In genomic region chr1:234405676-234406075, GRCh38 we compare ENCODE assay signal across 17 cellular contexts. TPM values are rescaled to one million over a fixed set of nuclear protein-coding genes. Genes with fewer than 3 reads are reported as not detected.
DNase-seq lines count a peak whose midpoint lies in the region; ATAC-seq and TF ChIP-seq lines count a peak whose summit lies in the region.
"Had no signal": no experiment of that assay in that cellular context is flagged by ENCODE, and none has a peak within 500 bp of the region (broad histone marks: within the 10 kb centered on the region; RNA-seq: fewer than 3 reads in every experiment).

No MANE protein-coding gene starts in this region.

- H3K27me3 Mint-ChIP-seq in activated CD4-positive, alpha-beta T cell treated with anti-CD3 and anti-CD28 coated beads for 36 hours: no peaks in the 10 kb centered on the region
- no peaks in the 10 kb centered on the region for H3K27me3 Mint-ChIP-seq in activated naive CD4-positive, alpha-beta T cell treated with anti-CD3 and anti-CD28 coated beads, Interleukin-2, amount 10 ng/mL, durations not matched to agents 7 days and 5 days
- H3K27me3 Mint-ChIP-seq in activated T-helper 1 cell treated with anti-CD3 and anti-CD28 coated beads, Interleukin-12 subunit alpha, Interleukin-12 subunit beta, Interleukin-2, Interleukin-4 antibody, amounts not matched to agents 30 ng/mL and 10 ng/mL and 1 ng/mL, durations not matched to agents 14 hours and 24 hours and 36 hours (ENCODE audit: insufficient read depth): no peaks in the 10 kb centered on the region
- H3K27me3 Mint-ChIP-seq in stimulated activated naive B cell treated with anti-CD40 and anti-IgM and Interleukin-4, amounts not matched to agents 10 μg/mL and 1 μg/mL and 100 μg/mL, for 72 hours: no peaks in the 10 kb centered on the region

- H3K4me3 Mint-ChIP-seq in activated CD4-positive, alpha-beta T cell treated with anti-CD3 and anti-CD28 coated beads for 36 hours: no peak overlapping the region
- H3K4me3 Mint-ChIP-seq in activated naive CD4-positive, alpha-beta T cell treated with anti-CD3 and anti-CD28 coated beads, Interleukin-2, amount 10 ng/mL, durations not matched to agents 7 days and 5 days: no peak overlapping the region
- no peak overlapping the region for H3K4me3 Mint-ChIP-seq in activated T-helper 1 cell treated with anti-CD3 and anti-CD28 coated beads, Interleukin-12 subunit alpha, Interleukin-12 subunit beta, Interleukin-2, Interleukin-4 antibody, amounts not matched to agents 30 ng/mL and 10 ng/mL and 1 ng/mL, durations not matched to agents 14 hours and 24 hours and 36 hours
- H3K4me3 Mint-ChIP-seq in stimulated activated naive B cell treated with anti-CD40 and anti-IgM and Interleukin-4, amounts not matched to agents 10 μg/mL and 1 μg/mL and 100 μg/mL, for 72 hours: no peak overlapping the region

- DNase-seq in activated CD4-positive, alpha-beta T cell treated with anti-CD3 and anti-CD28 coated beads for 36 hours: no peak
- DNase-seq in activated CD4-positive, alpha-beta T cell treated with anti-CD3 and anti-CD28 coated beads, Interleukin-2, amount 50 U/mL, for 1 hour: no peak
- DNase-seq in activated naive CD4-positive, alpha-beta T cell treated with anti-CD3 and anti-CD28 coated beads, Interleukin-2, amount 50 U/mL, for 72 hours (ENCODE audit: low spot score in 2 of 2): no peak
- no peak for DNase-seq in activated naive CD4-positive, alpha-beta T cell treated with anti-CD3 and anti-CD28 coated beads, Interleukin-2, amount 10 ng/mL, durations not matched to agents 7 days and 5 days
- no peak for DNase-seq in activated T-helper 1 cell treated with anti-CD3 and anti-CD28 coated beads, Interleukin-12 subunit alpha, Interleukin-12 subunit beta, Interleukin-2, Interleukin-4 antibody, amounts not matched to agents 30 ng/mL and 10 ng/mL and 1 ng/mL, durations not matched to agents 14 hours and 24 hours and 36 hours (ENCODE audit: low spot score)
- no peak for DNase-seq in stimulated activated naive B cell treated with anti-CD40 and anti-IgM and Interleukin-4, amounts not matched to agents 10 μg/mL and 1 μg/mL and 100 μg/mL, for 72 hours
- DNase-seq: 8988T, DMS53, KBM-7, NCI-H1092, NCI-H1436, NCI-H187 treated with DMSO at 0.1 percent for 48 hours, NCI-H2107, NCI-H446 treated with DMSO at 0.1 percent for 48 hours, SIG-M5 had no signal

- peak overlapping the region; percentile 80 for H3K27ac Mint-ChIP-seq in activated CD4-positive, alpha-beta T cell treated with anti-CD3 and anti-CD28 coated beads for 36 hours
- peak overlapping the region; percentile 31 to 90 for H3K27ac Mint-ChIP-seq in activated naive CD4-positive, alpha-beta T cell treated with anti-CD3 and anti-CD28 coated beads, Interleukin-2, amount 50 U/mL, for 72 hours
- no peak overlapping the region for H3K27ac Mint-ChIP-seq in activated naive CD4-positive, alpha-beta T cell treated with anti-CD3 and anti-CD28 coated beads, Interleukin-2, amount 10 ng/mL, durations not matched to agents 7 days and 5 days
- peak overlapping the region; percentile 16 for H3K27ac Mint-ChIP-seq in activated T-helper 1 cell treated with anti-CD3 and anti-CD28 coated beads, Interleukin-12 subunit alpha, Interleukin-12 subunit beta, Interleukin-2, Interleukin-4 antibody, amounts not matched to agents 30 ng/mL and 10 ng/mL and 1 ng/mL, durations not matched to agents 14 hours and 24 hours and 36 hours
- H3K27ac Mint-ChIP-seq in stimulated activated naive B cell treated with anti-CD40 and anti-IgM and Interleukin-4, amounts not matched to agents 10 μg/mL and 1 μg/mL and 100 μg/mL, for 72 hours: no peak overlapping the region

- H3K36me3 Mint-ChIP-seq in activated CD4-positive, alpha-beta T cell treated with anti-CD3 and anti-CD28 coated beads for 36 hours (ENCODE audit: low read depth): peaks cover 34% of the 10 kb centered on the region
- peaks cover 11 to 13% of the 10 kb centered on the region in 2 donors for H3K36me3 Mint-ChIP-seq in activated naive CD4-positive, alpha-beta T cell treated with anti-CD3 and anti-CD28 coated beads, Interleukin-2, amount 50 U/mL, for 72 hours
- peaks cover 19% of the 10 kb centered on the region for H3K36me3 Mint-ChIP-seq in activated naive CD4-positive, alpha-beta T cell treated with anti-CD3 and anti-CD28 coated beads, Interleukin-2, amount 10 ng/mL, durations not matched to agents 7 days and 5 days
- H3K36me3 Mint-ChIP-seq in activated T-helper 1 cell treated with anti-CD3 and anti-CD28 coated beads, Interleukin-12 subunit alpha, Interleukin-12 subunit beta, Interleukin-2, Interleukin-4 antibody, amounts not matched to agents 30 ng/mL and 10 ng/mL and 1 ng/mL, durations not matched to agents 14 hours and 24 hours and 36 hours (ENCODE audit: low read depth): peaks cover 35% of the 10 kb centered on the region
- H3K36me3 Mint-ChIP-seq in stimulated activated naive B cell treated with anti-CD40 and anti-IgM and Interleukin-4, amounts not matched to agents 10 μg/mL and 1 μg/mL and 100 μg/mL, for 72 hours: peaks cover 21 to 53% of the 10 kb centered on the region in 2 donors

- no peak for ATAC-seq in activated CD4-positive, alpha-beta T cell treated with anti-CD3 and anti-CD28 coated beads for 36 hours
- peak in 1 of 2 donors; percentile 44 for ATAC-seq in activated naive CD4-positive, alpha-beta T cell treated with anti-CD3 and anti-CD28 coated beads, Interleukin-2, amount 50 U/mL, for 72 hours
- ATAC-seq in SK-N-SH treated with all-trans-retinoic acid at 6 μM for 48 hours: no peak
- ATAC-seq in stimulated activated naive B cell treated with anti-CD40 and anti-IgM and Interleukin-4, amounts not matched to agents 10 μg/mL and 1 μg/mL and 100 μg/mL, for 72 hours (replicated peaks): no peak
- ATAC-seq: HCT116 had no signal

- POLR2A ChIA-PET in activated CD4-positive, alpha-beta T cell treated with anti-CD3 and anti-CD28 coated beads for 36 hours (lab: Charles Lee): no interaction called here

- H3K4me1 Mint-ChIP-seq in activated CD4-positive, alpha-beta T cell treated with anti-CD3 and anti-CD28 coated beads for 36 hours: peaks cover 68% of the 10 kb centered on the region
- H3K4me1 Mint-ChIP-seq in activated naive CD4-positive, alpha-beta T cell treated with anti-CD3 and anti-CD28 coated beads, Interleukin-2, amount 10 ng/mL, durations not matched to agents 7 days and 5 days: peaks cover 72% of the 10 kb centered on the region
- H3K4me1 Mint-ChIP-seq in activated T-helper 1 cell treated with anti-CD3 and anti-CD28 coated beads, Interleukin-12 subunit alpha, Interleukin-12 subunit beta, Interleukin-2, Interleukin-4 antibody, amounts not matched to agents 30 ng/mL and 10 ng/mL and 1 ng/mL, durations not matched to agents 14 hours and 24 hours and 36 hours (ENCODE audit: low read depth): peaks cover 61% of the 10 kb centered on the region
- H3K4me1 Mint-ChIP-seq in stimulated activated naive B cell treated with anti-CD40 and anti-IgM and Interleukin-4, amounts not matched to agents 10 μg/mL and 1 μg/mL and 100 μg/mL, for 72 hours: peaks cover 9 to 19% of the 10 kb centered on the region in 2 donors

- no peaks in the 10 kb centered on the region for H3K9me3 Mint-ChIP-seq in activated CD4-positive, alpha-beta T cell treated with anti-CD3 and anti-CD28 coated beads for 36 hours (ENCODE audit: low read depth)
- peaks cover 0 to 4% of the 10 kb centered on the region in 2 donors for H3K9me3 Mint-ChIP-seq in activated naive CD4-positive, alpha-beta T cell treated with anti-CD3 and anti-CD28 coated beads, Interleukin-2, amount 50 U/mL, for 72 hours
- H3K9me3 Mint-ChIP-seq in activated naive CD4-positive, alpha-beta T cell treated with anti-CD3 and anti-CD28 coated beads, Interleukin-2, amount 10 ng/mL, durations not matched to agents 7 days and 5 days: no peaks in the 10 kb centered on the region
- no peaks in the 10 kb centered on the region for H3K9me3 Mint-ChIP-seq in activated T-helper 1 cell treated with anti-CD3 and anti-CD28 coated beads, Interleukin-12 subunit alpha, Interleukin-12 subunit beta, Interleukin-2, Interleukin-4 antibody, amounts not matched to agents 30 ng/mL and 10 ng/mL and 1 ng/mL, durations not matched to agents 14 hours and 24 hours and 36 hours
- H3K9me3 Mint-ChIP-seq in stimulated activated naive B cell treated with anti-CD40 and anti-IgM and Interleukin-4, amounts not matched to agents 10 μg/mL and 1 μg/mL and 100 μg/mL, for 72 hours: no peaks in the 10 kb centered on the region

- CTCF ChIA-PET in activated CD4-positive, alpha-beta T cell treated with anti-CD3 and anti-CD28 coated beads for 36 hours (lab: Charles Lee): interaction anchor here (0.7 to 2.5 kb wide), 5 partner anchors 10 to 291 kb away, joined by 3 to 7 read pairs (median 3); no protein-coding TSS in a partner anchor
- CTCF ChIA-PET in activated naive CD4-positive, alpha-beta T cell treated with anti-CD3 and anti-CD28 coated beads, Interleukin-2, amount 10 ng/mL, durations not matched to agents 7 days and 5 days (lab: Charles Lee): interaction anchor here (0.6 to 1.8 kb wide), 2 partner anchors 82 to 130 kb away, joined by 3 to 6 read pairs; no protein-coding TSS in a partner anchor

- intact Hi-C loops in activated CD4-positive, alpha-beta T cell treated with anti-CD3 and anti-CD28 coated beads for 36 hours (cut with DNase I, micrococcal nuclease): no loop called here
- intact Hi-C loops in activated T-helper 1 cell treated with anti-CD3 and anti-CD28 coated beads, Interleukin-12 subunit alpha, Interleukin-12 subunit beta, Interleukin-2, Interleukin-4 antibody, amounts not matched to agents 30 ng/mL and 10 ng/mL and 1 ng/mL, durations not matched to agents 14 hours and 24 hours and 36 hours (cut with micrococcal nuclease): loop anchor here (5.0 to 10.0 kb wide), 3 partner anchors 48 to 199 kb away; no protein-coding TSS in a partner anchor

TF ChIP-seq in SK-N-SH treated with all-trans-retinoic acid at 6 μM for 48 hours, 23 proteins besides CTCF, POLR2A, EP300 and RAD21 (continues in another document):
- no peak for TF ChIP-seq TCF4 (CRISPR knock-in tag; IDR thresholded peaks at IDR 0.05; ENCODE audit: borderline replicate concordance)
- no peak for TF ChIP-seq ISL1 (CRISPR knock-in tag; IDR thresholded peaks at IDR 0.05)
- TF ChIP-seq ZNF70 (CRISPR knock-in tag; IDR thresholded peaks at IDR 0.05): no peak

RNA-seq across cellular contexts. Expression of gene COA6, which starts 32.4 kb away (rescaled TPM):
- total RNA-seq in activated CD4-positive, alpha-beta T cell treated with anti-CD3 and anti-CD28 coated beads for 36 hours: 10 to 100 TPM; 56.5 to 69.5 TPM
- 10 to 100 TPM; 58.9 to 79.4 TPM for total RNA-seq in activated naive CD4-positive, alpha-beta T cell treated with anti-CD3 and anti-CD28 coated beads, Interleukin-2, amount 50 U/mL, for 72 hours
- total RNA-seq in activated T-helper 1 cell treated with anti-CD3 and anti-CD28 coated beads, Interleukin-12 subunit alpha, Interleukin-12 subunit beta, Interleukin-2, Interleukin-4 antibody, amounts not matched to agents 30 ng/mL and 10 ng/mL and 1 ng/mL, durations not matched to agents 14 hours and 24 hours and 36 hours: 57.2 and 66.9 TPM in 2 replicates

Comparison
In these comparisons a context has a peak if more than half of its experiments do, and no peak if none do; other contexts are left out.
1. H3K27ac Mint-ChIP-seq: peak in activated CD4-positive, alpha-beta T cell treated with anti-CD3 and anti-CD28 coated beads for 36 hours (single experiment), activated naive CD4-positive, alpha-beta T cell treated with anti-CD3 and anti-CD28 coated beads, Interleukin-2, amount 50 U/mL, for 72 hours (2 of 2) and activated T-helper 1 cell treated with anti-CD3 and anti-CD28 coated beads, Interleukin-12 subunit alpha, Interleukin-12 subunit beta, Interleukin-2, Interleukin-4 antibody, amounts not matched to agents 30 ng/mL and 10 ng/mL and 1 ng/mL, durations not matched to agents 14 hours and 24 hours and 36 hours (single experiment); none in activated naive CD4-positive, alpha-beta T cell treated with anti-CD3 and anti-CD28 coated beads, Interleukin-2, amount 10 ng/mL, durations not matched to agents 7 days and 5 days (single experiment) and stimulated activated naive B cell treated with anti-CD40 and anti-IgM and Interleukin-4, amounts not matched to agents 10 μg/mL and 1 μg/mL and 100 μg/mL, for 72 hours (single experiment).